In genomic region chrX:103330601-103331397, GRCh38 we compare ENCODE assay signal across 1 cellular context.
TF ChIP-seq lines count a peak whose summit lies in the region.

No MANE protein-coding gene starts in this region.

TF ChIP-seq in K562, 482 proteins besides CTCF, POLR2A, EP300 and RAD21:
- TF ChIP-seq XRCC3 (IDR thresholded peaks at IDR 0.05) (no peak), ZNF512 (tag; IDR thresholded peaks at IDR 0.05) (no peak), GTF2F1 (IDR thresholded peaks at IDR 0.05; ENCODE audit: low read depth, low read length) (no peak), ZC3H11A (IDR thresholded peaks at IDR 0.05; ENCODE audit: low read depth, low read length) (no peak), KDM5B (IDR thresholded peaks at IDR 0.05; ENCODE audit: insufficient replicate concordance, low read depth, low read length) (no peak), FOXK1 (CRISPR knock-in tag; IDR thresholded peaks at IDR 0.05; ENCODE audit: borderline replicate concordance) (no peak), COPS2 (conservative IDR thresholded peaks at IDR 0.05) (no peak)
- TF ChIP-seq, protein P1, sequence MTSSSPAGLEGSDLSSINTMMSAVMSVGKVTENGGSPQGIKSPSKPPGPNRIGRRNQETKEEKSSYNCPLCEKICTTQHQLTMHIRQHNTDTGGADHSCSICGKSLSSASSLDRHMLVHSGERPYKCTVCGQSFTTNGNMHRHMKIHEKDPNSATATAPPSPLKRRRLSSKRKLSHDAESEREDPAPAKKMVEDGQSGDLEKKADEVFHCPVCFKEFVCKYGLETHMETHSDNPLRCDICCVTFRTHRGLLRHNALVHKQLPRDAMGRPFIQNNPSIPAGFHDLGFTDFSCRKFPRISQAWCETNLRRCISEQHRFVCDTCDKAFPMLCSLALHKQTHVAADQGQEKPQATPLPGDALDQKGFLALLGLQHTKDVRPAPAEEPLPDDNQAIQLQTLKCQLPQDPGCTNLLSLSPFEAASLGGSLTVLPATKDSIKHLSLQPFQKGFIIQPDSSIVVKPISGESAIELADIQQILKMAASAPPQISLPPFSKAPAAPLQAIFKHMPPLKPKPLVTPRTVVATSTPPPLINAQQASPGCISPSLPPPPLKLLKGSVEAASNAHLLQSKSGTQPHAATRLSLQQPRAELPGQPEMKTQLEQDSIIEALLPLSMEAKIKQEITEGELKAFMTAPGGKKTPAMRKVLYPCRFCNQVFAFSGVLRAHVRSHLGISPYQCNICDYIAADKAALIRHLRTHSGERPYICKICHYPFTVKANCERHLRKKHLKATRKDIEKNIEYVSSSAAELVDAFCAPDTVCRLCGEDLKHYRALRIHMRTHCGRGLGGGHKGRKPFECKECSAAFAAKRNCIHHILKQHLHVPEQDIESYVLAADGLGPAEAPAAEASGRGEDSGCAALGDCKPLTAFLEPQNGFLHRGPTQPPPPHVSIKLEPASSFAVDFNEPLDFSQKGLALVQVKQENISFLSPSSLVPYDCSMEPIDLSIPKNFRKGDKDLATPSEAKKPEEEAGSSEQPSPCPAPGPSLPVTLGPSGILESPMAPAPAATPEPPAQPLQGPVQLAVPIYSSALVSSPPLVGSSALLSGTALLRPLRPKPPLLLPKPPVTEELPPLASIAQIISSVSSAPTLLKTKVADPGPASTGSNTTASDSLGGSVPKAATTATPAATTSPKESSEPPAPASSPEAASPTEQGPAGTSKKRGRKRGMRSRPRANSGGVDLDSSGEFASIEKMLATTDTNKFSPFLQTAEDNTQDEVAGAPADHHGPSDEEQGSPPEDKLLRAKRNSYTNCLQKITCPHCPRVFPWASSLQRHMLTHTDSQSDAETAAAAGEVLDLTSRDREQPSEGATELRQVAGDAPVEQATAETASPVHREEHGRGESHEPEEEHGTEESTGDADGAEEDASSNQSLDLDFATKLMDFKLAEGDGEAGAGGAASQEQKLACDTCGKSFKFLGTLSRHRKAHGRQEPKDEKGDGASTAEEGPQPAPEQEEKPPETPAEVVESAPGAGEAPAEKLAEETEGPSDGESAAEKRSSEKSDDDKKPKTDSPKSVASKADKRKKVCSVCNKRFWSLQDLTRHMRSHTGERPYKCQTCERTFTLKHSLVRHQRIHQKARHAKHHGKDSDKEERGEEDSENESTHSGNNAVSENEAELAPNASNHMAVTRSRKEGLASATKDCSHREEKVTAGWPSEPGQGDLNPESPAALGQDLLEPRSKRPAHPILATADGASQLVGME (CRISPR knock-in tag; IDR thresholded peaks at IDR 0.05) = no peak
TF ChIP-seq in K562: peak in this region for 0.
